Comparison of ENCODE assay signal across 13 cellular contexts in the genomic region with DNA sequence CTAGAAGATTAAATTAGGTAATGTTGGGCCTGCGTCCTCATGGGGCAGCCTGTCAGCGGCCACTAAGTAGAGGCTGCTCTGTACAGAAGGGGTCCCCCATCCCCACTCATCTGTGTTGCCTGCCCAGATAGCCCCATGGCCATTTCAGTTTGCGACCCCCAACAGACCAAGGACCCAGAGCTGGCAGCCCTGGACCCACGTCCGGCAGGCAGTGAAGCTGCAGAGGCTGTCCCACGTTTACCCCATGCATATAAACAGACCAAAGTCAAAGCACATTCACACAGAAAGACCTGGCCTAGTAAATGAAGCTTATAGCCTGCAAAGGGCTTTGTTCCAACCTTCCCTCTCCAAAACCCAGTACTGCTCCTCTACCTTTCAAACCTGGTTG. TPM values are rescaled to one million over a fixed set of nuclear protein-coding genes. Genes with fewer than 3 reads are reported as not detected.
DNase-seq lines count a peak whose midpoint lies in the region; ATAC-seq and TF ChIP-seq lines count a peak whose summit lies in the region.
"Had no signal": no experiment of that assay in that cellular context is flagged by ENCODE, and none has a peak within 500 bp of the region (broad histone marks: within the 10 kb centered on the region; RNA-seq: fewer than 3 reads in every experiment).

No MANE protein-coding gene starts in this region.

- TF ChIP-seq CTCF in C4-2B (conservative IDR thresholded peaks at IDR 0.05) (no peak), nephron (IDR thresholded peaks at IDR 0.05; ENCODE audit: unreplicated experiment in 3 of 3) (no peak)

- no peaks in the 10 kb centered on the region for H3K27me3 Mint-ChIP-seq in IgD-negative memory B cell
- no peaks in the 10 kb centered on the region for H3K27me3 Mint-ChIP-seq in activated naive CD8-positive, alpha-beta T cell treated with anti-CD3 and anti-CD28 coated beads, Interleukin-2, amount 50 U/mL, for 24 hours
- no peaks in the 10 kb centered on the region for H3K27me3 Mint-ChIP-seq in nephron (ENCODE audit: low read depth)

- H3K27ac Mint-ChIP-seq in IgD-negative memory B cell (peak overlapping the region; percentile 36 to 73 (median 67)), nephron (peak overlapping the region in 2 of 3 experiments; percentile 62 to 92)
- H3K27ac Mint-ChIP-seq in activated naive CD8-positive, alpha-beta T cell treated with anti-CD3 and anti-CD28 coated beads, Interleukin-2, amount 50 U/mL, for 24 hours = peak overlapping the region; percentile 82
- H3K27ac Mint-ChIP-seq: T-helper 1 cell treated with Interleukin-12 subunit alpha and Interleukin-12 subunit beta and Interleukin-4 antibody, amounts not matched to agents 30 μg/mL and 1 μg/mL, for 36 hours had no signal

- ATAC-seq in activated naive CD8-positive, alpha-beta T cell treated with anti-CD3 and anti-CD28 coated beads, Interleukin-2, amount 50 U/mL, for 24 hours = no peak
- no peak for ATAC-seq in GM21737 (IDR thresholded peaks at IDR 0.05; ENCODE audit: unreplicated experiment)

- DNase-seq in activated naive CD8-positive, alpha-beta T cell treated with anti-CD3 and anti-CD28 coated beads, Interleukin-2, amount 50 U/mL, for 24 hours = no peak
- no peak for DNase-seq in activated CD4-positive, CD25-positive, alpha-beta regulatory T cell treated with anti-CD3 and anti-CD28 coated beads, Interleukin-2, amount 50 U/mL, for 72 hours
- DNase-seq in cortex of kidney (lab: John Stamatoyannopoulos, UW) = no peak
- no peak for DNase-seq in stimulated activated CD4-positive, alpha-beta T cell treated with anti-CD3 and anti-CD28 coated beads, Interleukin-4, amount 100 ng/mL, for 1 hour
- DNase-seq: activated CD4-positive, alpha-beta T cell treated with anti-CD3 and anti-CD28 coated beads, Interleukin-2, amount 50 U/mL, for 4 hours; anterior cingulate cortex; KBM-7; NCI-H2107 had no signal

- peaks cover 15 to 26% (median 20%) of the 10 kb centered on the region in 3 donors for H3K4me1 Mint-ChIP-seq in IgD-negative memory B cell
- H3K4me1 Mint-ChIP-seq in activated naive CD8-positive, alpha-beta T cell treated with anti-CD3 and anti-CD28 coated beads, Interleukin-2, amount 50 U/mL, for 24 hours = peaks cover 42% of the 10 kb centered on the region
- peaks cover 25% of the 10 kb centered on the region for H3K4me1 Mint-ChIP-seq in nephron

- H3K4me3 Mint-ChIP-seq in IgD-negative memory B cell (peak overlapping the region in 2 of 4 donors; percentile 45 to 54), nephron (peak overlapping the region in 1 of 3 experiments; percentile 29)
- peak overlapping the region; percentile 87 for H3K4me3 Mint-ChIP-seq in activated naive CD8-positive, alpha-beta T cell treated with anti-CD3 and anti-CD28 coated beads, Interleukin-2, amount 50 U/mL, for 24 hours
- H3K4me3 Mint-ChIP-seq: T-helper 1 cell treated with Interleukin-12 subunit alpha and Interleukin-12 subunit beta and Interleukin-4 antibody, amounts not matched to agents 30 μg/mL and 1 μg/mL, for 36 hours had no signal

- peak overlapping the region; percentile 21 for H3K27ac ChIP-seq in C4-2B

- no peaks in the 10 kb centered on the region for H3K36me3 Mint-ChIP-seq in IgD-negative memory B cell
- peaks cover 49% of the 10 kb centered on the region for H3K36me3 Mint-ChIP-seq in activated naive CD8-positive, alpha-beta T cell treated with anti-CD3 and anti-CD28 coated beads, Interleukin-2, amount 50 U/mL, for 24 hours (ENCODE audit: low read depth)
- peaks cover 49% of the 10 kb centered on the region for H3K36me3 Mint-ChIP-seq in nephron (ENCODE audit: low read depth)

- no peaks in the 10 kb centered on the region for H3K9me3 Mint-ChIP-seq in IgD-negative memory B cell
- H3K9me3 Mint-ChIP-seq in activated naive CD8-positive, alpha-beta T cell treated with anti-CD3 and anti-CD28 coated beads, Interleukin-2, amount 50 U/mL, for 24 hours = no peaks in the 10 kb centered on the region
- no peaks in the 10 kb centered on the region for H3K9me3 Mint-ChIP-seq in nephron
- H3K9me3 Mint-ChIP-seq: T-helper 1 cell treated with Interleukin-12 subunit alpha and Interleukin-12 subunit beta and Interleukin-4 antibody, amounts not matched to agents 30 μg/mL and 1 μg/mL, for 36 hours had no signal

RNA-seq across cellular contexts. Expression of a gene that starts 4.6 kb away (rescaled TPM):
- polyA plus RNA-seq in IgD-negative memory B cell = 20.1 TPM

RNA-seq across cellular contexts. Expression of a gene that starts 13.6 kb away (rescaled TPM):
- polyA plus RNA-seq in IgD-negative memory B cell = 42.9 TPM

RNA-seq across cellular contexts. Expression of a gene that starts 13.8 kb away (rescaled TPM):
- 22.8 TPM for polyA plus RNA-seq in IgD-negative memory B cell

RNA-seq across cellular contexts. Expression of a gene that starts 14.6 kb away (rescaled TPM):
- polyA plus RNA-seq in IgD-negative memory B cell = 46.3 TPM

RNA-seq across cellular contexts. Expression of a gene that starts 25.8 kb away (rescaled TPM):
- polyA plus RNA-seq in IgD-negative memory B cell = not detected
